Comparison of ENCODE assay signal across 12 cellular contexts in genomic region chr3:30964612-30965011, GRCh38.
DNase-seq lines count a peak whose midpoint lies in the region; ATAC-seq and TF ChIP-seq lines count a peak whose summit lies in the region.
"Had no signal": no experiment of that assay in that cellular context is flagged by ENCODE, and none has a peak within 500 bp of the region (broad histone marks: within the 10 kb centered on the region; RNA-seq: fewer than 3 reads in every experiment).

No MANE protein-coding gene starts in this region.

- CTCF ChIA-PET in activated CD4-positive, alpha-beta T cell treated with anti-CD3 and anti-CD28 coated beads, Interleukin-2, amount 10 ng/mL, durations not matched to agents 7 days and 5 days (lab: Charles Lee), result no interaction called here

- ATAC-seq in GM21825 (IDR thresholded peaks at IDR 0.05; ENCODE audit: unreplicated experiment) (peak; percentile 94), HG03442 (IDR thresholded peaks at IDR 0.05; ENCODE audit: unreplicated experiment) (peak; percentile 98)
- ATAC-seq: K562 had no signal

- no peaks in the 10 kb centered on the region for H3K4me1 ChIP-seq in esophagus muscularis mucosa
- H3K4me1 ChIP-seq: testis had no signal

- DNase-seq in activated CD4-positive, alpha-beta T cell treated with anti-CD3 and anti-CD28 coated beads, Interleukin-2, amount 10 ng/mL, durations not matched to agents 7 days and 5 days, result peak; percentile 35
- no peak for DNase-seq in activated CD4-positive, alpha-beta T cell treated with anti-CD3 and anti-CD28 coated beads, Interleukin-2, amount 50 U/mL, for 4 hours
- peak; percentile 39 for DNase-seq in esophagus muscularis mucosa (ENCODE audit: extremely low spot score)
- no peak for DNase-seq in posterior vena cava (ENCODE audit: low spot score)
- no peak for DNase-seq in occipital lobe (lab: John Stamatoyannopoulos, UW)
- no peak for DNase-seq in SW480 (ENCODE audit: low spot score)
- DNase-seq: activated B cell treated with CpG ODN at 0.5 μM for 24 hours, glutamatergic neuron, testis had no signal

- peak overlapping the region; percentile 17 for H3K27ac Mint-ChIP-seq in activated CD4-positive, alpha-beta T cell treated with anti-CD3 and anti-CD28 coated beads, Interleukin-2, amount 10 ng/mL, durations not matched to agents 7 days and 5 days
- H3K27ac Mint-ChIP-seq: activated B cell treated with CpG ODN at 0.5 μM for 24 hours had no signal

- H3K27ac ChIP-seq in esophagus muscularis mucosa (replicated peaks in 1 of 4), result no peak overlapping the region
- H3K27ac ChIP-seq: testis had no signal

- no peaks in the 10 kb centered on the region for H3K36me3 Mint-ChIP-seq in activated CD4-positive, alpha-beta T cell treated with anti-CD3 and anti-CD28 coated beads, Interleukin-2, amount 10 ng/mL, durations not matched to agents 7 days and 5 days (ENCODE audit: low read depth)

- TF ChIP-seq CTCF in esophagus muscularis mucosa (IDR thresholded peaks at IDR 0.05), result no peak

- no peaks in the 10 kb centered on the region for H3K36me3 ChIP-seq in esophagus muscularis mucosa

- H3K4me3 ChIP-seq in esophagus muscularis mucosa, result no peak overlapping the region
- H3K4me3 ChIP-seq: K562, testis had no signal

- no peak for TF ChIP-seq POLR2A in esophagus muscularis mucosa (IDR thresholded peaks at IDR 0.05; ENCODE audit: low read depth)

- H3K27me3 ChIP-seq in esophagus muscularis mucosa, result no peaks in the 10 kb centered on the region
- H3K27me3 ChIP-seq: testis had no signal

- H3K4me1 Mint-ChIP-seq in activated CD4-positive, alpha-beta T cell treated with anti-CD3 and anti-CD28 coated beads, Interleukin-2, amount 10 ng/mL, durations not matched to agents 7 days and 5 days, result peaks cover 23% of the 10 kb centered on the region
- H3K4me1 Mint-ChIP-seq: activated B cell treated with CpG ODN at 0.5 μM for 24 hours had no signal

- no peaks in the 10 kb centered on the region for H3K27me3 Mint-ChIP-seq in activated CD4-positive, alpha-beta T cell treated with anti-CD3 and anti-CD28 coated beads, Interleukin-2, amount 10 ng/mL, durations not matched to agents 7 days and 5 days

- intact Hi-C loops in esophagus muscularis mucosa (cut with DNase I) (no loop called here), posterior vena cava (cut with DNase I) (no loop called here)

- no peaks in the 10 kb centered on the region for H3K9me3 ChIP-seq in esophagus muscularis mucosa
- H3K9me3 ChIP-seq: testis had no signal

- no peak overlapping the region for H3K4me3 Mint-ChIP-seq in activated CD4-positive, alpha-beta T cell treated with anti-CD3 and anti-CD28 coated beads, Interleukin-2, amount 10 ng/mL, durations not matched to agents 7 days and 5 days
- H3K4me3 Mint-ChIP-seq: activated B cell treated with CpG ODN at 0.5 μM for 24 hours had no signal

- peaks cover 4% of the 10 kb centered on the region for H3K9me3 Mint-ChIP-seq in activated CD4-positive, alpha-beta T cell treated with anti-CD3 and anti-CD28 coated beads, Interleukin-2, amount 10 ng/mL, durations not matched to agents 7 days and 5 days
- H3K9me3 Mint-ChIP-seq: activated B cell treated with CpG ODN at 0.5 μM for 24 hours had no signal

- POLR2A ChIA-PET in activated CD4-positive, alpha-beta T cell treated with anti-CD3 and anti-CD28 coated beads, Interleukin-2, amount 10 ng/mL, durations not matched to agents 7 days and 5 days (lab: Charles Lee), result no interaction called here

- no peak for TF ChIP-seq EP300 in esophagus muscularis mucosa (IDR thresholded peaks at IDR 0.05)

Comparison
In these comparisons a context has a peak if more than half of its experiments do, and no peak if none do; other contexts are left out.
1. DNase-seq: peak in activated CD4-positive, alpha-beta T cell treated with anti-CD3 and anti-CD28 coated beads, Interleukin-2, amount 10 ng/mL, durations not matched to agents 7 days and 5 days (single experiment) and esophagus muscularis mucosa (single experiment); none in activated CD4-positive, alpha-beta T cell treated with anti-CD3 and anti-CD28 coated beads, Interleukin-2, amount 50 U/mL, for 4 hours (0 of 2), posterior vena cava (single experiment), occipital lobe (single experiment) and SW480 (single experiment).